In genomic region chr13:33876716-33877394, GRCh38 we compare ENCODE assay signal across 17 cellular contexts. TPM values are rescaled to one million over a fixed set of nuclear protein-coding genes. Genes with fewer than 3 reads are reported as not detected.
DNase-seq lines count a peak whose midpoint lies in the region; ATAC-seq, FAIRE-seq and TF ChIP-seq lines count a peak whose summit lies in the region.
"Had no signal": no experiment of that assay in that cellular context is flagged by ENCODE, and none has a peak within 500 bp of the region (broad histone marks: within the 10 kb centered on the region; RNA-seq: fewer than 3 reads in every experiment).

No MANE protein-coding gene starts in this region.

- no peak overlapping the region for H3K4me3 ChIP-seq in HEK293 (ENCODE audit: low read depth, low read length)
- H3K4me3 ChIP-seq in H1 (ENCODE audit: extremely low read depth in 1 of 4, insufficient read depth in 2 of 4, low read depth in 3 of 4, low read length in 4 of 4) = no peak overlapping the region
- H3K4me3 ChIP-seq: BLaER1, GM23248 had no signal

- no peak overlapping the region for H3K23ac ChIP-seq in H1 (ENCODE audit: insufficient read length)

- no peak overlapping the region for H2BK15ac ChIP-seq in H1 (ENCODE audit: low read length)

- no peak overlapping the region for H3K9ac ChIP-seq in H1 (replicated peaks in 1 of 4; ENCODE audit: extremely low read depth in 1 of 4, low read depth in 3 of 4, low read length in 3 of 4)
- H3K9ac ChIP-seq: BLaER1, GM23248 had no signal

- WGBS in H1 (ENCODE audit: extremely low coverage in 1 of 2, insufficient coverage in 1 of 2, insufficient read length in 1 of 2, insufficient replicate concordance in 2 of 2, low coverage in 1 of 2, low lambda C conversion rate in 2 of 2, missing lambda C conversion rate in 1 of 2), 2 experiments = 91% methylated on average over 5 of the region's 5 CpGs; no CpG with 5 or more reads in 1 of the 2 experiments

- H3K27ac ChIP-seq in HEK293 (ENCODE audit: extremely low read depth, low read depth, low read length) (no peak overlapping the region), H1 (ENCODE audit: low read depth, low read length) (no peak overlapping the region)
- H3K27ac ChIP-seq: BLaER1, C4-2B, GM23248 had no signal

- H3K23me2 ChIP-seq in H1 (ENCODE audit: low read depth, low read length) = no peaks in the 10 kb centered on the region

- H3K9me3 ChIP-seq in HEK293 (ENCODE audit: control insufficient read depth, insufficient read depth, low read depth, low read length) = no peaks in the 10 kb centered on the region
- no peaks in the 10 kb centered on the region for H3K9me3 ChIP-seq in H1 (ENCODE audit: insufficient read depth in 2 of 2, low read depth in 1 of 2, low read length in 1 of 2)
- H3K9me3 ChIP-seq: BLaER1, Caco-2 had no signal

- H4K91ac ChIP-seq in H1 (replicated peaks; ENCODE audit: insufficient read length, low read length) = no peak overlapping the region

- CTCF ChIA-PET in HEK293 (lab: Yijun Ruan, JAX) (interaction anchor here (0.6 kb wide), 1 partner anchor 730 kb away, joined by 4 read pairs; no protein-coding TSS in a partner anchor), H1 (lab: Charles Lee; ENCODE audit: partially characterized antibody) (interaction anchor here (0.6 to 3.1 kb wide), 6 partner anchors 10 to 1386 kb away, joined by 3 to 17 read pairs (median 3); no protein-coding TSS in a partner anchor)

- TF ChIP-seq CTCF in HEK293 (tag by site-specific recombination; IDR thresholded peaks at IDR 0.05) (no peak), H1 (IDR thresholded peaks at IDR 0.05; ENCODE audit: control extremely low read depth in 1 of 3, insufficient read depth in 1 of 3, low read depth in 1 of 3, low read length in 3 of 3) (no peak)

- FAIRE-seq in H1 (lab: Jason Lieb, UNC) = no peak
- FAIRE-seq: GM12892 had no signal

- no peak overlapping the region for H2BK20ac ChIP-seq in H1 (ENCODE audit: low read length)

- no peaks in the 10 kb centered on the region for H3K36me3 ChIP-seq in HEK293 (ENCODE audit: control insufficient read depth in 2 of 2, insufficient read depth in 1 of 2, low read length in 2 of 2)
- peaks cover 0 to 2% (median 0%) of the 10 kb centered on the region in 4 experiments; a peak in 2 of 8 replicates for H3K36me3 ChIP-seq in H1 (ENCODE audit: control insufficient read depth in 2 of 4, insufficient read depth in 4 of 4, low read length in 3 of 4)

- ATAC-seq in SK-N-SH treated with all-trans-retinoic acid at 6 μM for 48 hours (no peak), HG03442 (IDR thresholded peaks at IDR 0.05; ENCODE audit: unreplicated experiment) (no peak), HG02571 (IDR thresholded peaks at IDR 0.05; ENCODE audit: unreplicated experiment) (no peak)
- ATAC-seq: CD8-positive, alpha-beta T cell; HCT116 had no signal

- no peak overlapping the region for H3K56ac ChIP-seq in H1 (replicated peaks; ENCODE audit: insufficient read length, low read depth, low read length)

- no peak overlapping the region for H4K8ac ChIP-seq in H1 (ENCODE audit: extremely low read depth, insufficient read depth, low read length)

- no peak overlapping the region for H4K5ac ChIP-seq in H1 (ENCODE audit: insufficient read length, low read depth, low read length)

- H3K4ac ChIP-seq in H1 (replicated peaks; ENCODE audit: insufficient read length, low read depth, low read length) = no peak overlapping the region

- no peak overlapping the region for H2BK5ac ChIP-seq in H1 (ENCODE audit: low read depth, low read length)

- H3K18ac ChIP-seq in H1 (ENCODE audit: extremely low read depth, low read length) = no peak overlapping the region

- DNase-seq in H1 (ENCODE audit: low read depth in 1 of 2, low spot score in 2 of 2) (no peak), NCI-H2081 treated with DMSO at 0.1 percent for 48 hours (lab: John Stamatoyannopoulos, UW) (no peak)
- DNase-seq: Caco-2; CD4-positive, CD25-positive, alpha-beta regulatory T cell; CD8-positive, alpha-beta T cell; DMS153; DND-41; GM23248; H9 had no signal

- no peak overlapping the region for H3K4me2 ChIP-seq in H1 (ENCODE audit: insufficient read depth in 1 of 2, low read depth in 2 of 2, low read length in 2 of 2)
- H3K4me2 ChIP-seq: BLaER1 had no signal

- H4K20me1 ChIP-seq in H1 (replicated peaks in 1 of 2; ENCODE audit: control insufficient read depth in 1 of 2, insufficient read depth in 2 of 2, low read length in 2 of 2) = peaks cover 0 to 2% of the 10 kb centered on the region in 2 experiments
- H4K20me1 ChIP-seq: BLaER1 had no signal

- H3K14ac ChIP-seq in H1 (ENCODE audit: insufficient read length) = no peak overlapping the region

- H2BK120ac ChIP-seq in H1 (replicated peaks; ENCODE audit: low read depth, low read length) = no peak overlapping the region

- no peaks in the 10 kb centered on the region for H3K27me3 ChIP-seq in H1 (replicated peaks in 1 of 4; ENCODE audit: control insufficient read depth in 3 of 4, extremely low read depth in 1 of 4, insufficient read depth in 3 of 4, low read length in 3 of 4)
- H3K27me3 ChIP-seq: BLaER1 had no signal

- H2BK12ac ChIP-seq in H1 (ENCODE audit: low read depth, low read length) = no peak overlapping the region

- TF ChIP-seq RAD21 in H1 (IDR thresholded peaks at IDR 0.05 in 1 of 2, conservative IDR thresholded peaks at IDR 0.05 in 1 of 2; ENCODE audit: low read depth in 2 of 2, low read length in 2 of 2) = no peak

- H3K79me1 ChIP-seq in H1 (ENCODE audit: low read depth, low read length) = no peaks in the 10 kb centered on the region

- H3K4me1 ChIP-seq in HEK293 (ENCODE audit: control insufficient read depth, insufficient read depth, low read length) (no peaks in the 10 kb centered on the region), H1 (replicated peaks in 1 of 4; ENCODE audit: control insufficient read depth in 3 of 4, insufficient read depth in 4 of 4, low read length in 3 of 4) (no peaks in the 10 kb centered on the region)

- no peak overlapping the region for H2AK5ac ChIP-seq in H1 (ENCODE audit: low read depth, low read length)

- no peaks in the 10 kb centered on the region for H3K79me2 ChIP-seq in H1 (ENCODE audit: control insufficient read depth in 1 of 2, insufficient read depth in 2 of 2, low read length in 2 of 2)

- POLR2A ChIA-PET in HEK293 (lab: Yijun Ruan, JAX) (no interaction called here), H1 (lab: Charles Lee; ENCODE audit: partially characterized antibody) (no interaction called here)

- no peak overlapping the region for H2AFZ ChIP-seq in H1 (ENCODE audit: low read length)
- H2AFZ ChIP-seq: GM23248 had no signal

- TF ChIP-seq POLR2A in H1 (IDR thresholded peaks at IDR 0.05; ENCODE audit: control extremely low read depth in 1 of 2, low read depth in 2 of 2, low read length in 2 of 2) = no peak

- TF ChIP-seq EP300 in H1 (IDR thresholded peaks at IDR 0.05; ENCODE audit: borderline replicate concordance in 1 of 2, low read depth in 2 of 2, low read length in 2 of 2) = no peak

TF ChIP-seq in HEK293, 187 proteins besides CTCF, POLR2A, EP300 and RAD21:
- TF ChIP-seq ZFHX2 (tag by site-specific recombination; conservative IDR thresholded peaks at IDR 0.05) = no peak
- TF ChIP-seq ZNF768 (tag by site-specific recombination; IDR thresholded peaks at IDR 0.05) = peak; percentile 81
- TF ChIP-seq ZBTB1 (tag by site-specific recombination; IDR thresholded peaks at IDR 0.05) = no peak
- no peak for TF ChIP-seq ZNF830 (tag by site-specific recombination; IDR thresholded peaks at IDR 0.05; ENCODE audit: low read depth)
- TF ChIP-seq ZBTB21 (tag by site-specific recombination; IDR thresholded peaks at IDR 0.05) = no peak

TF ChIP-seq in SK-N-SH treated with all-trans-retinoic acid at 6 μM for 48 hours, 23 proteins besides CTCF, POLR2A, EP300 and RAD21 (continues in another document):
- no peak for TF ChIP-seq ZFP3 (CRISPR knock-in tag; IDR thresholded peaks at IDR 0.05)
- no peak for TF ChIP-seq ZNF70 (CRISPR knock-in tag; IDR thresholded peaks at IDR 0.05)
- no peak for TF ChIP-seq CSRNP3 (CRISPR knock-in tag; IDR thresholded peaks at IDR 0.05)
- peak; percentile 63; the same call in 1 of the 2 replicates for TF ChIP-seq TCF4 (CRISPR knock-in tag; IDR thresholded peaks at IDR 0.05; ENCODE audit: borderline replicate concordance)

TF ChIP-seq in H1, 55 proteins besides CTCF, POLR2A, EP300 and RAD21:
- TF ChIP-seq KDM1A (IDR thresholded peaks at IDR 0.05; ENCODE audit: borderline replicate concordance, low read length) (peak; percentile 93), TBP (IDR thresholded peaks at IDR 0.05; ENCODE audit: low read depth, low read length) (no peak), SAP30 (IDR thresholded peaks at IDR 0.05; ENCODE audit: insufficient read depth, insufficient replicate concordance, low read length) (no peak), GTF2F1 (IDR thresholded peaks at IDR 0.05; ENCODE audit: borderline replicate concordance, low read depth, low read length) (no peak), SP1 (IDR thresholded peaks at IDR 0.05; ENCODE audit: low read depth, low read length) (no peak)

RNA-seq across cellular contexts. Expression of gene RFC3, which starts 58.9 kb away (rescaled TPM):
- total RNA-seq in H1 (2021; fragmentation: NEBNext Ultra II Directional; extraction: Animal tissue kit (Norgen Biotek cat#: 25700)) = 42.7 and 45.6 TPM in 2 replicates
- 17.0 and 26.4 TPM in 2 replicates for polyA plus RNA-seq in H1 (2011; rRNA removed)
- 34.6 TPM for polyA plus RNA-seq in H1 (2011; cell fraction: cytosol; rRNA removed)
- 17.1 TPM for polyA plus RNA-seq in H1 (2011; cell fraction: nucleus; rRNA removed)
- polyA plus RNA-seq in H1 (2012, experiment 1 of 2) = 25.0 to 35.8 TPM (median 30.2 TPM) in 4 replicates
- polyA plus RNA-seq in H1 (2012, experiment 2 of 2) = 5.5 TPM
- polyA plus RNA-seq in H1 (2013, experiment 1 of 2) = 43.2 TPM
- 41.3 TPM for polyA plus RNA-seq in H1 (2013, experiment 2 of 2)
- 36.3 and 46.9 TPM in 2 replicates for polyA minus RNA-seq in H1 (2011; rRNA and poly(A)+ RNA removed)
- polyA minus RNA-seq in H1 (2011; cell fraction: cytosol; rRNA and poly(A)+ RNA removed) = 19.9 TPM
- 112 TPM for polyA minus RNA-seq in H1 (2011; cell fraction: nucleus; rRNA and poly(A)+ RNA removed)
